In genomic region chr5:147055850-147056523, GRCh38 we compare ENCODE assay signal across 18 cellular contexts.
DNase-seq lines count a peak whose midpoint lies in the region; ATAC-seq and TF ChIP-seq lines count a peak whose summit lies in the region.
"Had no signal": no experiment of that assay in that cellular context is flagged by ENCODE, and none has a peak within 500 bp of the region (broad histone marks: within the 10 kb centered on the region; RNA-seq: fewer than 3 reads in every experiment).

No MANE protein-coding gene starts in this region.

- no peaks in the 10 kb centered on the region for H3K36me3 ChIP-seq in H7 (replicated peaks; ENCODE audit: control insufficient read depth, insufficient read depth, low read length)
- no peaks in the 10 kb centered on the region for H3K36me3 ChIP-seq in SK-N-SH (replicated peaks in 1 of 2; ENCODE audit: control insufficient read depth in 1 of 2, insufficient read depth in 2 of 2, low read length in 1 of 2)
- no peaks in the 10 kb centered on the region for H3K36me3 ChIP-seq in parathyroid adenoma (ENCODE audit: control insufficient read depth, insufficient read depth, low read length)
- H3K36me3 ChIP-seq: neutrophil had no signal

- H3K4me3 Mint-ChIP-seq in stimulated activated naive B cell treated with anti-CD40 and anti-IgM and Interleukin-4, amounts not matched to agents 10 μg/mL and 1 μg/mL and 100 μg/mL, for 72 hours = no peak overlapping the region
- H3K4me3 Mint-ChIP-seq: activated naive CD4-positive, alpha-beta T cell treated with anti-CD3 and anti-CD28 coated beads, Interleukin-2, amount 10 ng/mL, durations not matched to agents 7 days and 5 days; CD4-positive, alpha-beta memory T cell had no signal

- no peak overlapping the region for H2AFZ ChIP-seq in SK-N-SH (ENCODE audit: low read depth)
- H2AFZ ChIP-seq in parathyroid adenoma = peak overlapping the region; percentile 25

- H3K9ac ChIP-seq in SK-N-SH (no peak overlapping the region), parathyroid adenoma (no peak overlapping the region)

- no peak for TF ChIP-seq CTCF in SK-N-SH (IDR thresholded peaks at IDR 0.05)
- no peak for TF ChIP-seq CTCF in parathyroid adenoma (IDR thresholded peaks at IDR 0.05)

- H3K4me2 ChIP-seq in SK-N-SH (no peak overlapping the region), parathyroid adenoma (ENCODE audit: low read length) (no peak overlapping the region)

- no peak for TF ChIP-seq RAD21 in SK-N-SH (IDR thresholded peaks at IDR 0.05; ENCODE audit: low read length)

- 37% methylated on average over 7 of the region's 8 CpGs for WGBS in SK-N-SH (ENCODE audit: low lambda C conversion rate)

- CTCF ChIA-PET in SK-N-SH (lab: Yijun Ruan, JAX) = interaction anchor here (1.0 to 2.1 kb wide), 5 partner anchors 12 to 514 kb away, joined by 3 to 8 read pairs (median 4); no protein-coding TSS in a partner anchor

- no peaks in the 10 kb centered on the region for H3K9me3 Mint-ChIP-seq in stimulated activated naive B cell treated with anti-CD40 and anti-IgM and Interleukin-4, amounts not matched to agents 10 μg/mL and 1 μg/mL and 100 μg/mL, for 72 hours
- H3K9me3 Mint-ChIP-seq: activated naive CD4-positive, alpha-beta T cell treated with anti-CD3 and anti-CD28 coated beads, Interleukin-2, amount 10 ng/mL, durations not matched to agents 7 days and 5 days had no signal

- H3K27me3 Mint-ChIP-seq in stimulated activated naive B cell treated with anti-CD40 and anti-IgM and Interleukin-4, amounts not matched to agents 10 μg/mL and 1 μg/mL and 100 μg/mL, for 72 hours = no peaks in the 10 kb centered on the region
- H3K27me3 Mint-ChIP-seq: activated naive CD4-positive, alpha-beta T cell treated with anti-CD3 and anti-CD28 coated beads, Interleukin-2, amount 10 ng/mL, durations not matched to agents 7 days and 5 days had no signal

- H3K36me3 Mint-ChIP-seq in stimulated activated naive B cell treated with anti-CD40 and anti-IgM and Interleukin-4, amounts not matched to agents 10 μg/mL and 1 μg/mL and 100 μg/mL, for 72 hours = no peaks in the 10 kb centered on the region
- H3K36me3 Mint-ChIP-seq: activated naive CD4-positive, alpha-beta T cell treated with anti-CD3 and anti-CD28 coated beads, Interleukin-2, amount 10 ng/mL, durations not matched to agents 7 days and 5 days; CD4-positive, alpha-beta memory T cell had no signal

- no peak for TF ChIP-seq EP300 in SK-N-SH (IDR thresholded peaks at IDR 0.05; ENCODE audit: borderline replicate concordance in 1 of 2, low read depth in 1 of 2, low read length in 1 of 2)

- H3K27ac ChIP-seq in SK-N-SH (ENCODE audit: low read depth in 2 of 2, low read length in 1 of 2) (peak overlapping the region in 1 of 2 experiments; percentile 47; a peak in 2 of 4 replicates), parathyroid adenoma (no peak overlapping the region)
- H3K27ac ChIP-seq: body of pancreas, neutrophil had no signal

- H4K20me1 ChIP-seq in SK-N-SH (ENCODE audit: insufficient read depth) = no peaks in the 10 kb centered on the region

- DNase-seq in H7 (peak; percentile 6), SK-N-SH (peak; percentile 18), globus pallidus (ENCODE audit: low spot score) (peak; percentile 48), T-helper 9 cell (no peak)
- no peak for DNase-seq in stimulated activated naive B cell treated with anti-CD40 and anti-IgM and Interleukin-4, amounts not matched to agents 10 μg/mL and 1 μg/mL and 100 μg/mL, for 72 hours
- DNase-seq: activated naive CD4-positive, alpha-beta T cell treated with anti-CD3 and anti-CD28 coated beads, Interleukin-2, amount 10 ng/mL, durations not matched to agents 7 days and 5 days; body of pancreas; CD4-positive, alpha-beta memory T cell; DMS79; kidney; NCI-H187 treated with DMSO at 0.1 percent for 48 hours; NCI-H510A; PC-3; stimulated activated CD4-positive, alpha-beta T cell treated with anti-CD3 and anti-CD28 coated beads, Interleukin-2, amount 100 ng/mL, for 24 hours had no signal

- H3K27ac Mint-ChIP-seq in stimulated activated naive B cell treated with anti-CD40 and anti-IgM and Interleukin-4, amounts not matched to agents 10 μg/mL and 1 μg/mL and 100 μg/mL, for 72 hours = no peak overlapping the region
- H3K27ac Mint-ChIP-seq: activated naive CD4-positive, alpha-beta T cell treated with anti-CD3 and anti-CD28 coated beads, Interleukin-2, amount 10 ng/mL, durations not matched to agents 7 days and 5 days; CD4-positive, alpha-beta memory T cell had no signal

- H3K4me1 ChIP-seq in SK-N-SH (ENCODE audit: control insufficient read depth in 1 of 2, insufficient read depth in 2 of 2, low read depth in 1 of 2, low read length in 1 of 2) (peaks cover 0 to 13% of the 10 kb centered on the region in 2 experiments; a peak in 1 of 4 replicates), parathyroid adenoma (no peaks in the 10 kb centered on the region)
- H3K4me1 ChIP-seq: body of pancreas had no signal

- no peaks in the 10 kb centered on the region for H3K27me3 ChIP-seq in H7 (ENCODE audit: control insufficient read depth, insufficient read depth, low read length)
- H3K27me3 ChIP-seq in SK-N-SH (ENCODE audit: insufficient read depth) = peaks cover 8% of the 10 kb centered on the region; the same call in 1 of the 2 replicates
- H3K27me3 ChIP-seq in parathyroid adenoma (ENCODE audit: control insufficient read depth, insufficient read depth, low read length) = no peaks in the 10 kb centered on the region
- H3K27me3 ChIP-seq: body of pancreas, neutrophil had no signal

- H3K4me1 Mint-ChIP-seq in stimulated activated naive B cell treated with anti-CD40 and anti-IgM and Interleukin-4, amounts not matched to agents 10 μg/mL and 1 μg/mL and 100 μg/mL, for 72 hours = no peaks in the 10 kb centered on the region
- H3K4me1 Mint-ChIP-seq: activated naive CD4-positive, alpha-beta T cell treated with anti-CD3 and anti-CD28 coated beads, Interleukin-2, amount 10 ng/mL, durations not matched to agents 7 days and 5 days; CD4-positive, alpha-beta memory T cell had no signal

- H3K4me3 ChIP-seq in H7 (ENCODE audit: insufficient read depth, low read depth, low read length) (no peak overlapping the region), SK-N-SH (ENCODE audit: low read depth in 2 of 2, low read length in 1 of 2) (no peak overlapping the region), parathyroid adenoma (ENCODE audit: low read depth, low read length) (no peak overlapping the region)
- H3K4me3 ChIP-seq: body of pancreas had no signal

- POLR2A ChIA-PET in SK-N-SH (lab: Yijun Ruan, JAX) = no interaction called here

- H3K9me3 ChIP-seq in SK-N-SH (no peaks in the 10 kb centered on the region), parathyroid adenoma (ENCODE audit: control insufficient read depth, low read length) (no peaks in the 10 kb centered on the region)
- H3K9me3 ChIP-seq: body of pancreas, neutrophil had no signal

- no peaks in the 10 kb centered on the region for H3K9me2 ChIP-seq in SK-N-SH

- ATAC-seq in stimulated activated naive B cell treated with anti-CD40 and anti-IgM and Interleukin-4, amounts not matched to agents 10 μg/mL and 1 μg/mL and 100 μg/mL, for 72 hours (replicated peaks) = no peak
- ATAC-seq in HG02973 (IDR thresholded peaks at IDR 0.05; ENCODE audit: unreplicated experiment) (no peak), HG03175 (IDR thresholded peaks at IDR 0.05; ENCODE audit: unreplicated experiment) (no peak)
- ATAC-seq: body of pancreas, PC-3 had no signal

- H3K79me2 ChIP-seq in SK-N-SH (ENCODE audit: insufficient read depth) = no peaks in the 10 kb centered on the region
- H3K79me2 ChIP-seq in parathyroid adenoma = no peaks in the 10 kb centered on the region

- H3F3A ChIP-seq in SK-N-SH (replicated peaks; ENCODE audit: insufficient read depth) = no peaks in the 10 kb centered on the region

TF ChIP-seq in SK-N-SH, 30 proteins besides CTCF, POLR2A, EP300 and RAD21:
- TF ChIP-seq, protein P1, sequence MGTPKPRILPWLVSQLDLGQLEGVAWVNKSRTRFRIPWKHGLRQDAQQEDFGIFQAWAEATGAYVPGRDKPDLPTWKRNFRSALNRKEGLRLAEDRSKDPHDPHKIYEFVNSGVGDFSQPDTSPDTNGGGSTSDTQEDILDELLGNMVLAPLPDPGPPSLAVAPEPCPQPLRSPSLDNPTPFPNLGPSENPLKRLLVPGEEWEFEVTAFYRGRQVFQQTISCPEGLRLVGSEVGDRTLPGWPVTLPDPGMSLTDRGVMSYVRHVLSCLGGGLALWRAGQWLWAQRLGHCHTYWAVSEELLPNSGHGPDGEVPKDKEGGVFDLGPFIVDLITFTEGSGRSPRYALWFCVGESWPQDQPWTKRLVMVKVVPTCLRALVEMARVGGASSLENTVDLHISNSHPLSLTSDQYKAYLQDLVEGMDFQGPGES (IDR thresholded peaks at IDR 0.05; ENCODE audit: low read depth, low read length) = no peak
- peak; percentile 34; the same call in 1 of the 2 replicates for TF ChIP-seq MXI1 (IDR thresholded peaks at IDR 0.05; ENCODE audit: low read depth, low read length)

Comparison
In these comparisons a context has a peak if more than half of its experiments do, and no peak if none do; other contexts are left out.
1. DNase-seq: peak in H7 (single experiment), SK-N-SH (single experiment) and globus pallidus (single experiment); none in T-helper 9 cell (single experiment) and stimulated activated naive B cell treated with anti-CD40 and anti-IgM and Interleukin-4, amounts not matched to agents 10 μg/mL and 1 μg/mL and 100 μg/mL, for 72 hours (single experiment).